ENCODE assay signal across 1 cellular context in genomic region chr9:78599939-78600338, GRCh38.
TF ChIP-seq lines count a peak whose summit lies in the region.

No MANE protein-coding gene starts in this region.

TF ChIP-seq in SK-N-SH treated with all-trans-retinoic acid at 6 μM for 48 hours, 23 proteins besides CTCF, POLR2A, EP300 and RAD21 (continued from another document):
- TF ChIP-seq TSHZ2 (CRISPR knock-in tag; IDR thresholded peaks at IDR 0.05): no peak
